Comparison of ENCODE assay signal across 29 cellular contexts in genomic region chr15:29430831-29431230, GRCh38.
"Had no signal": no experiment of that assay in that cellular context is flagged by ENCODE, and none has a peak within 500 bp of the region (broad histone marks: within the 10 kb centered on the region; RNA-seq: fewer than 3 reads in every experiment).

No MANE protein-coding gene starts in this region.

- ATAC-seq: stimulated activated effector memory CD8-positive, alpha-beta T cell treated with anti-CD3 and anti-CD28 coated beads, Interleukin-12 subunit alpha, Interleukin-12 subunit beta, amount 100 ng/mL, for 72 hours; stimulated activated memory B cell treated with anti-CD40 and anti-IgM and Interleukin-4, amounts not matched to agents 10 μg/mL and 1 μg/mL and 100 μg/mL, for 72 hours; stimulated activated naive B cell treated with anti-CD40 and anti-IgM and Interleukin-4, amounts not matched to agents 10 μg/mL and 1 μg/mL and 100 μg/mL, for 72 hours; stimulated activated naive CD8-positive, alpha-beta T cell treated with anti-CD3 and anti-CD28 coated beads, Interleukin-15, amount 100 ng/mL, for 72 hours; stimulated activated naive CD8-positive, alpha-beta T cell treated with anti-CD3 and anti-CD28 coated beads, Interleukin-15, Interleukin-2, amounts not matched to agents 100 U/mL and 50 U/mL, for 24 hours; upper lobe of right lung had no signal

- DNase-seq: stimulated activated CD4-positive, alpha-beta T cell treated with anti-CD3 and anti-CD28 coated beads, Interleukin-2, amount 100 ng/mL, for 48 hours; stimulated activated CD4-positive, alpha-beta T cell treated with anti-CD3 and anti-CD28 coated beads, Interleukin-4, amount 100 ng/mL, for 1 hour; stimulated activated CD4-positive, alpha-beta T cell treated with anti-CD3 and anti-CD28 coated beads, Interleukin-4, amount 100 ng/mL, for 24 hours; stimulated activated CD4-positive, alpha-beta T cell treated with anti-CD3 and anti-CD28 coated beads, Interleukin-4, amount 100 ng/mL, for 4 hours; stimulated activated CD8-positive, alpha-beta memory T cell treated with anti-CD3 and anti-CD28 coated beads, Interleukin-4, amount 100 ng/mL, for 48 hours; stimulated activated naive B cell treated with anti-CD40 and anti-IgM and Interleukin-4, amounts not matched to agents 10 μg/mL and 1 μg/mL and 100 μg/mL, for 72 hours; stimulated activated naive CD4-positive, alpha-beta T cell; stimulated activated naive CD4-positive, alpha-beta T cell treated with Interleukin-2 at 50 U/mL for 16 hours; stimulated activated naive CD8-positive, alpha-beta T cell treated with anti-CD3 and anti-CD28 coated beads, Interleukin-15, amount 100 ng/mL, for 72 hours; stimulated activated naive CD8-positive, alpha-beta T cell treated with anti-CD3 and anti-CD28 coated beads, Interleukin-15, Interleukin-2, amounts not matched to agents 100 U/mL and 50 U/mL, for 24 hours; stomach; substantia nigra; testis; thyroid gland; tibial artery; transverse colon; trophoblast cell; upper lobe of left lung; upper lobe of right lung; uterus had no signal

- H3K4me1 Mint-ChIP-seq: stimulated activated effector memory CD8-positive, alpha-beta T cell treated with anti-CD3 and anti-CD28 coated beads, Interleukin-12 subunit alpha, Interleukin-12 subunit beta, amount 100 ng/mL, for 72 hours; stimulated activated memory B cell treated with anti-CD40 and anti-IgM and Interleukin-4, amounts not matched to agents 10 μg/mL and 1 μg/mL and 100 μg/mL, for 72 hours; stimulated activated naive B cell treated with anti-CD40 and anti-IgM and Interleukin-4, amounts not matched to agents 10 μg/mL and 1 μg/mL and 100 μg/mL, for 72 hours; stimulated activated naive CD8-positive, alpha-beta T cell treated with anti-CD3 and anti-CD28 coated beads, Interleukin-15, amount 100 ng/mL, for 72 hours had no signal

- H3K27me3 ChIP-seq: stomach, testis, thyroid gland, tibial artery, tibial nerve, transverse colon, upper lobe of left lung, upper lobe of right lung, uterus, vagina had no signal

- H3K36me3 ChIP-seq: stomach, suprapubic skin, thoracic aorta, thyroid gland, tibial artery, tibial nerve, transverse colon, upper lobe of left lung, upper lobe of right lung, uterus, vagina had no signal

- H3K4me3 ChIP-seq: stomach, suprapubic skin, testis, thoracic aorta, thyroid gland, tibial artery, tibial nerve, transverse colon, upper lobe of left lung, upper lobe of right lung, uterus, vagina had no signal

- H3K9me3 ChIP-seq: testis, thoracic aorta, thyroid gland, tibial artery, tibial nerve, transverse colon, upper lobe of left lung, upper lobe of right lung, uterus, vagina had no signal

- H3K36me3 Mint-ChIP-seq: stimulated activated effector memory CD8-positive, alpha-beta T cell treated with anti-CD3 and anti-CD28 coated beads, Interleukin-12 subunit alpha, Interleukin-12 subunit beta, amount 100 ng/mL, for 72 hours; stimulated activated memory B cell treated with anti-CD40 and anti-IgM and Interleukin-4, amounts not matched to agents 10 μg/mL and 1 μg/mL and 100 μg/mL, for 72 hours; stimulated activated naive B cell treated with anti-CD40 and anti-IgM and Interleukin-4, amounts not matched to agents 10 μg/mL and 1 μg/mL and 100 μg/mL, for 72 hours; type B pancreatic cell had no signal

- H3K4me3 Mint-ChIP-seq: stimulated activated effector memory CD8-positive, alpha-beta T cell treated with anti-CD3 and anti-CD28 coated beads, Interleukin-12 subunit alpha, Interleukin-12 subunit beta, amount 100 ng/mL, for 72 hours; stimulated activated memory B cell treated with anti-CD40 and anti-IgM and Interleukin-4, amounts not matched to agents 10 μg/mL and 1 μg/mL and 100 μg/mL, for 72 hours; stimulated activated naive B cell treated with anti-CD40 and anti-IgM and Interleukin-4, amounts not matched to agents 10 μg/mL and 1 μg/mL and 100 μg/mL, for 72 hours; stimulated activated naive CD8-positive, alpha-beta T cell treated with anti-CD3 and anti-CD28 coated beads, Interleukin-15, amount 100 ng/mL, for 72 hours; stimulated activated naive CD8-positive, alpha-beta T cell treated with anti-CD3 and anti-CD28 coated beads, Interleukin-15, Interleukin-2, amounts not matched to agents 100 ng/mL and 50 ng/mL, for 24 hours; type B pancreatic cell had no signal

- H3K9me3 Mint-ChIP-seq: stimulated activated effector memory CD8-positive, alpha-beta T cell treated with anti-CD3 and anti-CD28 coated beads, Interleukin-12 subunit alpha, Interleukin-12 subunit beta, amount 100 ng/mL, for 72 hours; stimulated activated naive CD8-positive, alpha-beta T cell treated with anti-CD3 and anti-CD28 coated beads, Interleukin-15, Interleukin-2, amounts not matched to agents 100 ng/mL and 50 ng/mL, for 24 hours; type B pancreatic cell had no signal

- H3K4me1 ChIP-seq: stomach, suprapubic skin, testis, thyroid gland, tibial artery, tibial nerve, transverse colon, upper lobe of left lung, upper lobe of right lung, uterus, vagina had no signal

- H3K27ac Mint-ChIP-seq: stimulated activated effector memory CD8-positive, alpha-beta T cell treated with anti-CD3 and anti-CD28 coated beads, Interleukin-12 subunit alpha, Interleukin-12 subunit beta, amount 100 ng/mL, for 72 hours; stimulated activated memory B cell treated with anti-CD40 and anti-IgM and Interleukin-4, amounts not matched to agents 10 μg/mL and 1 μg/mL and 100 μg/mL, for 72 hours; stimulated activated naive B cell treated with anti-CD40 and anti-IgM and Interleukin-4, amounts not matched to agents 10 μg/mL and 1 μg/mL and 100 μg/mL, for 72 hours; stimulated activated naive CD8-positive, alpha-beta T cell treated with anti-CD3 and anti-CD28 coated beads, Interleukin-15, Interleukin-2, amounts not matched to agents 100 ng/mL and 50 ng/mL, for 24 hours; type B pancreatic cell had no signal

- FAIRE-seq: urothelium cell line had no signal

- H3K27ac ChIP-seq: stomach, suprapubic skin, testis, thoracic aorta, thyroid gland, tibial artery, tibial nerve, transverse colon, upper lobe of left lung, upper lobe of right lung, uterus, vagina had no signal
